1 cellular context compared by ENCODE assay signal in genomic region chr9:89312154-89312616, GRCh38.
TF ChIP-seq lines count a peak whose summit lies in the region.

No MANE protein-coding gene starts in this region.

TF ChIP-seq in H1, 55 proteins besides CTCF, POLR2A, EP300 and RAD21 (continued from another document):
- no peak for TF ChIP-seq GABPA (IDR thresholded peaks at IDR 0.05; ENCODE audit: borderline replicate concordance, insufficient read depth, low read length)
- peak; percentile 60 for TF ChIP-seq POLR2AphosphoS5 (IDR thresholded peaks at IDR 0.05; ENCODE audit: low read depth, low read length)
- TF ChIP-seq CHD2 (IDR thresholded peaks at IDR 0.05; ENCODE audit: low read length): no peak
- no peak for TF ChIP-seq MAX (IDR thresholded peaks at IDR 0.05)
- no peak for TF ChIP-seq CBX8 (IDR thresholded peaks at IDR 0.05; ENCODE audit: borderline replicate concordance, low read depth, low read length)
- no peak for TF ChIP-seq EGR1 (IDR thresholded peaks at IDR 0.05; ENCODE audit: borderline replicate concordance, low read depth, low read length)
- no peak for TF ChIP-seq FOSL1 (IDR thresholded peaks at IDR 0.05; ENCODE audit: insufficient read depth, low read depth, low read length)
- no peak for TF ChIP-seq SIX5 (IDR thresholded peaks at IDR 0.05; ENCODE audit: low read depth, low read length)
- no peak for TF ChIP-seq BRCA1 (IDR thresholded peaks at IDR 0.05; ENCODE audit: low read depth, low read length)
